24 cellular contexts compared by ENCODE assay signal in genomic region chr2:104501929-104502328, GRCh38.
"Had no signal": no experiment of that assay in that cellular context is flagged by ENCODE, and none has a peak within 500 bp of the region (broad histone marks: within the 10 kb centered on the region; RNA-seq: fewer than 3 reads in every experiment).

No MANE protein-coding gene starts in this region.

- H3K27me3 ChIP-seq: suprapubic skin, upper lobe of right lung had no signal

- H3K9me3 ChIP-seq: left ventricle myocardium inferior, pancreas, prostate gland, stomach, suprapubic skin, thoracic aorta, tibial artery, upper lobe of right lung had no signal

- H3K4me3 ChIP-seq: left ventricle myocardium inferior, lung, pancreas, prostate gland, skin epidermis, stomach, suprapubic skin, thoracic aorta, tibial artery, upper lobe of right lung had no signal

- H3K36me3 ChIP-seq: left ventricle myocardium inferior, pancreas, prostate gland, stomach, suprapubic skin, thoracic aorta, tibial artery, upper lobe of right lung had no signal

- DNase-seq: immature natural killer cell; kidney; left ventricle myocardium inferior; naive B cell; natural killer cell; nephron progenitor cell; pancreas; retina; right cardiac atrium; stimulated activated CD4-positive, alpha-beta T cell treated with anti-CD3 and anti-CD28 coated beads, Interleukin-12 subunit alpha, Interleukin-12 subunit beta, amount 100 ng/mL, for 4 hours; stimulated activated CD4-positive, alpha-beta T cell treated with anti-CD3 and anti-CD28 coated beads, Interleukin-15, amount 100 ng/mL, for 24 hours; stimulated activated CD4-positive, alpha-beta T cell treated with anti-CD3 and anti-CD28 coated beads, Interleukin-2, amount 100 ng/mL, for 24 hours; stimulated activated CD4-positive, alpha-beta T cell treated with anti-CD3 and anti-CD28 coated beads, Interleukin-4, amount 100 ng/mL, for 1 hour; stimulated activated naive B cell treated with anti-CD40 and anti-IgM and Interleukin-4, amounts not matched to agents 10 μg/mL and 1 μg/mL and 100 μg/mL, for 72 hours; stimulated activated naive CD8-positive, alpha-beta T cell treated with anti-CD3 and anti-CD28 coated beads, Interleukin-15, Interleukin-2, amounts not matched to agents 100 U/mL and 50 U/mL, for 24 hours; stomach; tibial artery; trophoblast cell; upper lobe of right lung had no signal

- H3K27ac ChIP-seq: left ventricle myocardium inferior, pancreas, prostate gland, skin epidermis, stomach, suprapubic skin, thoracic aorta, tibial artery, upper lobe of right lung had no signal

- H3K4me1 ChIP-seq: left ventricle myocardium inferior, pancreas, prostate gland, suprapubic skin, tibial artery, upper lobe of right lung had no signal
